In genomic region chr6:136494710-136495109, GRCh38 we compare ENCODE assay signal across 1 cellular context.
TF ChIP-seq lines count a peak whose summit lies in the region.

No MANE protein-coding gene starts in this region.

TF ChIP-seq in GM23338, 12 proteins besides CTCF, POLR2A, EP300 and RAD21 (continued from another document):
- no peak for TF ChIP-seq ZNF462 (CRISPR knock-in tag; IDR thresholded peaks at IDR 0.05)
